8 cellular contexts compared by ENCODE assay signal in the genomic region with DNA sequence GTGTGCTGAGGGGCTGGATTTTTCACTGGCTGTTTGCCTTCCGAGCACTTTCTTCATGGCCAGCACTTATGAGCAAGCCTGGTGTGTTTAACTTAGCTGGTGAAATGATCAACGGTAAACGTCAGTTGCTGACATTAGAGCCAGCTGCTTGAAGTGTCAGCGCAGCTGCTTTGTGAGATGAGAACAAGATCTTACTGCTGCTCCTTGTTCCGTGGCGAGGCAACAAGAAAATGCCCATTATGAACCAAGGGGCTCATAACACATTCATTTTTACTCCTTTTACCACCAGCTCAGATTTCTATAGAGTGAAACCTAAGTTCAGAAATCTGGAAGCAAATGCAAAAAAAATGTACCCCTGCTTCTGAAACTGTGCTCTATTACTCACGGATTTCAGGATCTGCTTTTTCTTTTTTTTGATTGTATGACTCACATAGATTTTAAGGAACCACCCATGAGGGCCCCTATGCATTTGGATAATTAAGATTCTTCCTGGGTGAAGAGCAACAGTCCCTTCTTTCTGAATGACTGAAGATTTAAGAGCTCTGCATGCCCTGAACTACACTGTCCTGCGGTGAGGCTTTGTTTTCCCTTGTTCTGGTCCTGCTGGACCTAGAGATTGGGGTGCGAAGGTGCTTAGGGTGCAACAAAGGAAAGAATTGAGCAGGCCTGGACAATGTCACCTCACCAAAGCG.
A peak's percentile ranks its signal among the peaks of the same experiment; 100 is the strongest.
DNase-seq lines count a peak whose midpoint lies in the region; ATAC-seq, FAIRE-seq and TF ChIP-seq lines count a peak whose summit lies in the region.

No MANE protein-coding gene starts in this region.

- no peaks in the 10 kb centered on the region for H3K79me2 ChIP-seq in keratinocyte (ENCODE audit: control insufficient read depth, insufficient read depth, low read length)

- H3K27me3 Mint-ChIP-seq in activated naive CD8-positive, alpha-beta T cell: peaks cover 11% of the 10 kb centered on the region
- no peaks in the 10 kb centered on the region for H3K27me3 Mint-ChIP-seq in endothelial cell (ENCODE audit: unreplicated experiment)
- peaks cover 36% of the 10 kb centered on the region for H3K27me3 Mint-ChIP-seq in activated CD8-positive, alpha-beta memory T cell treated with anti-CD3 and anti-CD28 coated beads, Interleukin-2, amount 10 ng/mL, durations not matched to agents 7 days and 5 days

- H3K4me3 Mint-ChIP-seq in activated naive CD8-positive, alpha-beta T cell: no peak overlapping the region
- no peak overlapping the region for H3K4me3 Mint-ChIP-seq in endothelial cell (ENCODE audit: unreplicated experiment)
- no peak overlapping the region for H3K4me3 Mint-ChIP-seq in activated CD8-positive, alpha-beta memory T cell treated with anti-CD3 and anti-CD28 coated beads, Interleukin-2, amount 10 ng/mL, durations not matched to agents 7 days and 5 days

- no peak for TF ChIP-seq EP300 in upper lobe of left lung (IDR thresholded peaks at IDR 0.05)

- DNase-seq in Daoy (ENCODE audit: low read depth) (peak; percentile 69), NCI-H1436 (lab: John Stamatoyannopoulos, UW) (peak; percentile 54), keratinocyte (ENCODE audit: low read depth, low spot score) (no peak), upper lobe of left lung (peak in 1 of 2 donors; percentile 64), endothelial cell (ENCODE audit: low spot score) (no peak)
- DNase-seq in activated CD8-positive, alpha-beta memory T cell treated with anti-CD3 and anti-CD28 coated beads, Interleukin-2, amount 10 ng/mL, durations not matched to agents 7 days and 5 days: no peak

- peak in 1 of 2 donors; percentile 85 for ATAC-seq in upper lobe of left lung (ENCODE audit: low FRiP score in 2 of 2)
- ATAC-seq in GM18907 (IDR thresholded peaks at IDR 0.05; ENCODE audit: unreplicated experiment): no peak
- no peak for ATAC-seq in activated CD8-positive, alpha-beta memory T cell treated with anti-CD3 and anti-CD28 coated beads, Interleukin-2, amount 10 ng/mL, durations not matched to agents 7 days and 5 days

- H3K27me3 ChIP-seq in keratinocyte (ENCODE audit: control insufficient read depth, extremely low read depth, insufficient read depth, low read length): no peaks in the 10 kb centered on the region
- no peaks in the 10 kb centered on the region for H3K27me3 ChIP-seq in upper lobe of left lung

- H3K4me3 ChIP-seq in keratinocyte (ENCODE audit: control insufficient read depth in 2 of 3, extremely low read depth in 1 of 3, insufficient read depth in 2 of 3, low read depth in 1 of 3, low read length in 3 of 3): peak overlapping the region in 2 of 3 experiments; percentile 37 to 54
- H3K4me3 ChIP-seq in upper lobe of left lung: peak overlapping the region in 1 of 4 donors; percentile 11

- no peaks in the 10 kb centered on the region for H3K9me3 ChIP-seq in keratinocyte (ENCODE audit: control insufficient read depth, low read depth, low read length)
- H3K9me3 ChIP-seq in upper lobe of left lung: no peaks in the 10 kb centered on the region

- CTCF ChIA-PET in activated CD8-positive, alpha-beta memory T cell treated with anti-CD3 and anti-CD28 coated beads, Interleukin-2, amount 10 ng/mL, durations not matched to agents 7 days and 5 days (lab: Charles Lee): no interaction called here

- peak overlapping the region; percentile 90 for H3K4me2 ChIP-seq in keratinocyte (ENCODE audit: control insufficient read depth, extremely low read depth, insufficient read depth, low read depth, low read length)

- no peaks in the 10 kb centered on the region for H3K9me1 ChIP-seq in keratinocyte (ENCODE audit: control insufficient read depth, extremely low read depth, insufficient read depth, low read length)

- peak overlapping the region; percentile 58 for H3K9ac ChIP-seq in keratinocyte (ENCODE audit: control insufficient read depth, extremely low read depth, insufficient read depth, low read length)

- TF ChIP-seq CTCF in keratinocyte (optimal IDR thresholded peaks at IDR 0.05 in 1 of 3, IDR thresholded peaks at IDR 0.05 in 1 of 3, conservative IDR thresholded peaks at IDR 0.05 in 1 of 3; ENCODE audit: extremely low read depth in 1 of 3, insufficient read depth in 2 of 3, low read length in 3 of 3) (no peak), upper lobe of left lung (IDR thresholded peaks at IDR 0.05) (no peak), endothelial cell (IDR thresholded peaks at IDR 0.05; ENCODE audit: unreplicated experiment) (no peak)

- H3K9me3 Mint-ChIP-seq in activated naive CD8-positive, alpha-beta T cell (ENCODE audit: low read depth): no peaks in the 10 kb centered on the region
- no peaks in the 10 kb centered on the region for H3K9me3 Mint-ChIP-seq in endothelial cell (ENCODE audit: unreplicated experiment)
- no peaks in the 10 kb centered on the region for H3K9me3 Mint-ChIP-seq in activated CD8-positive, alpha-beta memory T cell treated with anti-CD3 and anti-CD28 coated beads, Interleukin-2, amount 10 ng/mL, durations not matched to agents 7 days and 5 days (ENCODE audit: low read depth)

- H3K4me1 ChIP-seq in keratinocyte (ENCODE audit: control insufficient read depth, extremely low read depth, insufficient read depth, low read length) (peaks cover 28% of the 10 kb centered on the region), upper lobe of left lung (peaks cover 5 to 26% (median 14%) of the 10 kb centered on the region in 4 donors)

- H3K27ac ChIP-seq in keratinocyte (ENCODE audit: control insufficient read depth, insufficient read depth, low read length): peak overlapping the region; percentile 69
- H3K27ac ChIP-seq in upper lobe of left lung: peak overlapping the region; percentile 8 to 76 (median 60)

- peak; percentile 44 for FAIRE-seq in keratinocyte (lab: Jason Lieb, UNC)

- H3K36me3 Mint-ChIP-seq in activated naive CD8-positive, alpha-beta T cell: no peaks in the 10 kb centered on the region
- H3K36me3 Mint-ChIP-seq in endothelial cell (ENCODE audit: low read depth, unreplicated experiment): no peaks in the 10 kb centered on the region
- no peaks in the 10 kb centered on the region for H3K36me3 Mint-ChIP-seq in activated CD8-positive, alpha-beta memory T cell treated with anti-CD3 and anti-CD28 coated beads, Interleukin-2, amount 10 ng/mL, durations not matched to agents 7 days and 5 days

- peak overlapping the region; percentile 36 for H2AFZ ChIP-seq in keratinocyte (ENCODE audit: control insufficient read depth, low read length)

- peak overlapping the region; percentile 41 for H3K27ac Mint-ChIP-seq in activated naive CD8-positive, alpha-beta T cell
- no peak overlapping the region for H3K27ac Mint-ChIP-seq in endothelial cell (ENCODE audit: unreplicated experiment)
- no peak overlapping the region for H3K27ac Mint-ChIP-seq in activated CD8-positive, alpha-beta memory T cell treated with anti-CD3 and anti-CD28 coated beads, Interleukin-2, amount 10 ng/mL, durations not matched to agents 7 days and 5 days

- no peaks in the 10 kb centered on the region for H4K20me1 ChIP-seq in keratinocyte (ENCODE audit: control insufficient read depth, extremely low read depth, insufficient read depth, low read length)

- peaks cover 7% of the 10 kb centered on the region for H3K4me1 Mint-ChIP-seq in activated naive CD8-positive, alpha-beta T cell (ENCODE audit: low read depth)
- peaks cover 5% of the 10 kb centered on the region for H3K4me1 Mint-ChIP-seq in endothelial cell (ENCODE audit: unreplicated experiment)
- no peaks in the 10 kb centered on the region for H3K4me1 Mint-ChIP-seq in activated CD8-positive, alpha-beta memory T cell treated with anti-CD3 and anti-CD28 coated beads, Interleukin-2, amount 10 ng/mL, durations not matched to agents 7 days and 5 days

- H3K36me3 ChIP-seq in keratinocyte (ENCODE audit: control insufficient read depth in 2 of 2, extremely low read depth in 1 of 2, insufficient read depth in 2 of 2, low read length in 2 of 2): no peaks in the 10 kb centered on the region
- H3K36me3 ChIP-seq in upper lobe of left lung: no peaks in the 10 kb centered on the region

- dilution Hi-C loops in keratinocyte (cut with MboI; ENCODE audit: extremely low pct_ligation_motif_present, low sequenced_read_pairs): no loop called here

- peak in 1 of 4 donors; percentile 24 for TF ChIP-seq POLR2A in upper lobe of left lung (IDR thresholded peaks at IDR 0.05)

- 35 to 42% methylated on average over 10 of the region's 10 CpGs for WGBS in upper lobe of left lung, 2 donors

Comparison
In these comparisons a context has a peak if more than half of its experiments do, and no peak if none do; other contexts are left out.
1. DNase-seq: peak in Daoy (single experiment) and NCI-H1436 (single experiment); none in keratinocyte (single experiment), endothelial cell (single experiment) and activated CD8-positive, alpha-beta memory T cell treated with anti-CD3 and anti-CD28 coated beads, Interleukin-2, amount 10 ng/mL, durations not matched to agents 7 days and 5 days (single experiment).